Comparison of ENCODE assay signal across 24 cellular contexts in the genomic region with DNA sequence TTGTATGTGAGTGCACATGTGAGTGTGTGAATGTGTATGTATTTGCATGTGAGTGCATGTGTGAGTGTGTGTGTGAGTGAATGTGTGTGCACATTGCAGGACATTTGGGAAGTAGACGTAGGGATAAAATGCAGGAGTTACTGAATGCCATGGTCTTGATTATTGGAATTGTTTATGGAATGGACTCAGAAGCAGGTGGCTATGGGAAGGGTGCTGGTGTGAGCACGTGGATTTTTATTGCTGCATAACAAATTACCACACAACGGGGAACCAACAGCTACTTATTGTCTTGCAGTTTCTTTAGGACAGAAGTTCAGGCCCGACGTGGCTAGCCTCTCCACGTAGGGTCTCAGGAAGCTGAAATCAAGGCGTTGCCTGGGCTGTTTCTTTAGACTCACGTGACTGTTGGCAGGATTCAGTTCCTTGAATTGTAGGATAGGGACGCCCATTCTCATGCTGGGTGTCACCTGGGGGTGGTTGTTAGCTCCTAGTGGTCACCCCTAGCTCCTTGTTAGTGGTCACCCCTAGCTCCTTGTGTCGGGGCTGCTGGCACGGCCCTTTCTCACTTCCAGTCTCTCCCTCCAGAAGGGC.
"Had no signal": no experiment of that assay in that cellular context is flagged by ENCODE, and none has a peak within 500 bp of the region (broad histone marks: within the 10 kb centered on the region; RNA-seq: fewer than 3 reads in every experiment).

No MANE protein-coding gene starts in this region.

- H3K4me1 Mint-ChIP-seq: activated CD4-positive, alpha-beta T cell treated with anti-CD3 and anti-CD28 coated beads, Interleukin-2, amount 10 ng/mL, durations not matched to agents 7 days and 5 days; activated naive CD4-positive, alpha-beta T cell treated with anti-CD3 and anti-CD28 coated beads, Interleukin-2, amount 10 ng/mL, durations not matched to agents 7 days and 5 days; activated naive CD8-positive, alpha-beta T cell treated with anti-CD3 and anti-CD28 coated beads for 36 hours had no signal

- H3K4me1 ChIP-seq: SJCRH30 had no signal

- H3K27ac ChIP-seq: brain microvascular endothelial cell, cardiac muscle cell, SJCRH30, VCaP had no signal

- H3K9me3 ChIP-seq: SJCRH30, SK-N-SH had no signal

- H3K36me3 Mint-ChIP-seq: activated CD4-positive, alpha-beta memory T cell treated with anti-CD3 and anti-CD28 coated beads for 36 hours; activated naive CD4-positive, alpha-beta T cell treated with anti-CD3 and anti-CD28 coated beads, Interleukin-2, amount 10 ng/mL, durations not matched to agents 7 days and 5 days; activated naive CD8-positive, alpha-beta T cell treated with anti-CD3 and anti-CD28 coated beads for 36 hours had no signal

- H3K36me3 ChIP-seq: brain microvascular endothelial cell, cardiac muscle cell, SJCRH30 had no signal

- H3K27me3 ChIP-seq: brain microvascular endothelial cell, cardiac muscle cell, SJCRH30 had no signal

- H3K27ac Mint-ChIP-seq: activated CD4-positive, alpha-beta memory T cell treated with anti-CD3 and anti-CD28 coated beads for 36 hours; activated CD4-positive, alpha-beta T cell treated with anti-CD3 and anti-CD28 coated beads, Interleukin-2, amount 10 ng/mL, durations not matched to agents 7 days and 5 days; activated naive CD4-positive, alpha-beta T cell treated with anti-CD3 and anti-CD28 coated beads, Interleukin-2, amount 10 ng/mL, durations not matched to agents 7 days and 5 days; activated naive CD8-positive, alpha-beta T cell treated with anti-CD3 and anti-CD28 coated beads for 36 hours; activated T-cell treated with anti-CD3 and anti-CD28 coated beads, Interleukin-2, amount 50 U/mL, for 72 hours; activated T-helper 2 cell treated with anti-CD3 and anti-CD28 coated beads, Interferon-gamma antibody, Interleukin-2, Interleukin-4, amounts not matched to agents 10 μg/mL and 5 μg/mL and 100 μg/mL, durations not matched to agents 14 hours and 24 hours and 36 hours had no signal

- H3K4me3 Mint-ChIP-seq: activated CD4-positive, alpha-beta memory T cell treated with anti-CD3 and anti-CD28 coated beads for 36 hours; activated CD4-positive, alpha-beta T cell treated with anti-CD3 and anti-CD28 coated beads, Interleukin-2, amount 10 ng/mL, durations not matched to agents 7 days and 5 days; activated naive CD4-positive, alpha-beta T cell treated with anti-CD3 and anti-CD28 coated beads, Interleukin-2, amount 10 ng/mL, durations not matched to agents 7 days and 5 days; activated naive CD8-positive, alpha-beta T cell treated with anti-CD3 and anti-CD28 coated beads for 36 hours; activated T-cell treated with anti-CD3 and anti-CD28 coated beads, Interleukin-2, amount 50 U/mL, for 72 hours had no signal

- DNase-seq: activated CD4-positive, alpha-beta memory T cell treated with anti-CD3 and anti-CD28 coated beads for 36 hours; activated CD4-positive, alpha-beta T cell treated with anti-CD3 and anti-CD28 coated beads, Interleukin-2, amount 10 ng/mL, durations not matched to agents 7 days and 5 days; activated CD4-positive, CD25-positive, alpha-beta regulatory T cell; activated CD8-positive, alpha-beta memory T cell treated with anti-CD3 and anti-CD28 coated beads for 24 hours; activated gamma-delta T cell treated with Interleukin-2 at 50 U/mL for 16 hours; activated naive CD4-positive, alpha-beta T cell treated with anti-CD3 and anti-CD28 coated beads, Interleukin-2, amount 10 ng/mL, durations not matched to agents 7 days and 5 days; activated naive CD8-positive, alpha-beta T cell treated with anti-CD3 and anti-CD28 coated beads for 36 hours; activated T-cell treated with anti-CD3 and anti-CD28 coated beads, Interleukin-2, amount 50 U/mL, for 72 hours; brain microvascular endothelial cell; Kasumi-1; KBM-7; NCI-H1048; NCI-H146; NCI-H187 treated with DMSO at 0.1 percent for 48 hours; NCI-H2107; NCI-H2171 treated with DMSO at 0.1 percent for 48 hours; NCI-H226; NCI-H69; SJCRH30; SK-N-SH; T-helper 1 cell had no signal

- H3K4me2 ChIP-seq: SK-N-SH had no signal

- H3K9ac ChIP-seq: SK-N-SH had no signal

- H3K4me3 ChIP-seq: cardiac muscle cell, SJCRH30 had no signal

- H3K9me3 Mint-ChIP-seq: activated CD4-positive, alpha-beta memory T cell treated with anti-CD3 and anti-CD28 coated beads for 36 hours; activated CD4-positive, alpha-beta T cell treated with anti-CD3 and anti-CD28 coated beads, Interleukin-2, amount 10 ng/mL, durations not matched to agents 7 days and 5 days; activated naive CD4-positive, alpha-beta T cell treated with anti-CD3 and anti-CD28 coated beads, Interleukin-2, amount 10 ng/mL, durations not matched to agents 7 days and 5 days; activated naive CD8-positive, alpha-beta T cell treated with anti-CD3 and anti-CD28 coated beads for 36 hours; activated T-cell treated with anti-CD3 and anti-CD28 coated beads, Interleukin-2, amount 50 U/mL, for 72 hours; activated T-helper 2 cell treated with anti-CD3 and anti-CD28 coated beads, Interferon-gamma antibody, Interleukin-2, Interleukin-4, amounts not matched to agents 10 μg/mL and 5 μg/mL and 100 μg/mL, durations not matched to agents 14 hours and 24 hours and 36 hours had no signal

- ATAC-seq: activated T-cell treated with anti-CD3 and anti-CD28 coated beads, Interleukin-2, amount 50 U/mL, for 72 hours had no signal
